ENCODE assay signal across 16 cellular contexts in genomic region chr3:189805375-189806067, GRCh38.
DNase-seq lines count a peak whose midpoint lies in the region; ATAC-seq and TF ChIP-seq lines count a peak whose summit lies in the region.
"Had no signal": no experiment of that assay in that cellular context is flagged by ENCODE, and none has a peak within 500 bp of the region (broad histone marks: within the 10 kb centered on the region; RNA-seq: fewer than 3 reads in every experiment).

No MANE protein-coding gene starts in this region.

- no peaks in the 10 kb centered on the region for H3K79me2 ChIP-seq in trophoblast cell (ENCODE audit: control insufficient read depth, insufficient read depth, low read length, poor library complexity)

- H3K27me3 Mint-ChIP-seq in Caco-2 (ENCODE audit: insufficient read depth, unreplicated experiment), result no peaks in the 10 kb centered on the region
- no peaks in the 10 kb centered on the region for H3K27me3 Mint-ChIP-seq in natural killer cell (ENCODE audit: low read depth in 2 of 2)

- no peak overlapping the region for H3K4me2 ChIP-seq in trophoblast cell (ENCODE audit: low read length)

- H2BK120ac ChIP-seq in trophoblast cell (ENCODE audit: insufficient read depth, low read length, poor library complexity), result no peak overlapping the region

- peak overlapping the region; percentile 95 for H2BK12ac ChIP-seq in trophoblast cell (ENCODE audit: low read length)

- H4K91ac ChIP-seq in trophoblast cell (ENCODE audit: low read depth, low read length), result peak overlapping the region; percentile 70

- ATAC-seq in HG03025 (IDR thresholded peaks at IDR 0.05; ENCODE audit: low FRiP score, unreplicated experiment), result no peak
- no peak for ATAC-seq in natural killer cell
- ATAC-seq in HG02970 (IDR thresholded peaks at IDR 0.05; ENCODE audit: low FRiP score, unreplicated experiment), result no peak
- ATAC-seq: SK-N-SH treated with all-trans-retinoic acid at 6 μM for 48 hours had no signal

- no peak overlapping the region for H2BK5ac ChIP-seq in trophoblast cell (ENCODE audit: low read depth, low read length, poor library complexity)

- H3K36me3 Mint-ChIP-seq in Caco-2 (ENCODE audit: insufficient read depth, unreplicated experiment) (no peaks in the 10 kb centered on the region), natural killer cell (no peaks in the 10 kb centered on the region)
- H3K36me3 Mint-ChIP-seq: CD4-positive, CD25-positive, alpha-beta regulatory T cell had no signal

- no peak for TF ChIP-seq RAD21 in Ishikawa (IDR thresholded peaks at IDR 0.05; ENCODE audit: low read depth)

- H4K8ac ChIP-seq in trophoblast cell (ENCODE audit: low read depth, low read length), result no peak overlapping the region

- H3K9me3 Mint-ChIP-seq in Caco-2 (ENCODE audit: unreplicated experiment) (no peaks in the 10 kb centered on the region), natural killer cell (peaks cover 0 to 5% of the 10 kb centered on the region in 2 donors)
- H3K9me3 Mint-ChIP-seq: CD4-positive, CD25-positive, alpha-beta regulatory T cell had no signal

- H3K4me3 ChIP-seq in Caco-2 (ENCODE audit: low read depth, low read length) (no peak overlapping the region), trophoblast cell (ENCODE audit: low read depth, low read length) (no peak overlapping the region)

- no peak overlapping the region for H3K9ac ChIP-seq in trophoblast cell (ENCODE audit: low read length)

- H3K4me1 ChIP-seq in Caco-2 (peaks cover 7% of the 10 kb centered on the region), trophoblast cell (ENCODE audit: control insufficient read depth in 1 of 2, insufficient read depth in 2 of 2, low read length in 2 of 2) (peaks cover 10 to 13% of the 10 kb centered on the region in 2 experiments)

- WGBS in trophoblast cell (ENCODE audit: extremely low coverage, insufficient coverage, insufficient read length), result no CpG with 5 or more reads among the region's 4 CpGs

- H3K4ac ChIP-seq in trophoblast cell (ENCODE audit: low read depth, low read length), result no peak overlapping the region

- POLR2A ChIA-PET in Caco-2 (lab: Charles Lee), result no interaction called here

- peaks cover 4% of the 10 kb centered on the region for H3K79me1 ChIP-seq in trophoblast cell (ENCODE audit: low read length)

- H2AK5ac ChIP-seq in trophoblast cell (ENCODE audit: low read length), result no peak overlapping the region

- no peak overlapping the region for H3K23ac ChIP-seq in trophoblast cell (ENCODE audit: low read length)

- H3K27me3 ChIP-seq in Caco-2 (replicated peaks; ENCODE audit: control insufficient read depth, insufficient read depth, low read length) (no peaks in the 10 kb centered on the region), trophoblast cell (ENCODE audit: insufficient read depth, low read length) (no peaks in the 10 kb centered on the region)

- no peak for TF ChIP-seq EP300 in Ishikawa (IDR thresholded peaks at IDR 0.05; ENCODE audit: borderline replicate concordance)

- CTCF ChIA-PET in Caco-2 (lab: Charles Lee), result interaction anchor here (1.3 kb wide), 1 partner anchor 533 kb away, joined by 3 read pairs; no protein-coding TSS in a partner anchor

- H3K4me1 Mint-ChIP-seq in Caco-2 (ENCODE audit: low read depth, unreplicated experiment) (peaks cover 10% of the 10 kb centered on the region), natural killer cell (no peaks in the 10 kb centered on the region)
- H3K4me1 Mint-ChIP-seq: CD4-positive, CD25-positive, alpha-beta regulatory T cell had no signal

- H3K18ac ChIP-seq in trophoblast cell (ENCODE audit: low read length), result no peak overlapping the region

- H3K9me3 ChIP-seq in Caco-2 (no peaks in the 10 kb centered on the region), trophoblast cell (ENCODE audit: insufficient read depth, low read depth, low read length) (peaks cover 3% of the 10 kb centered on the region)

- DNase-seq in Caco-2 (no peak), epithelial cell of prostate (ENCODE audit: low read depth, low spot score) (no peak), trophoblast cell (no peak), natural killer cell (no peak), NOMO-1 treated with dmso at 0.1 percent for 144 hours (lab: John Stamatoyannopoulos, UW; ENCODE audit: unreplicated experiment) (no peak)
- DNase-seq: ACHN; Calu3; CD4-positive, CD25-positive, alpha-beta regulatory T cell; MV-4-11; NCI-H1417 treated with DMSO at 0.1 percent for 48 hours; NCI-H226; Right ventricle myocardium superior had no signal

- H2AFZ ChIP-seq in trophoblast cell (ENCODE audit: insufficient read depth, low read length, poor library complexity), result no peak overlapping the region

- no TSS peak for BruUV-seq in Caco-2 (replicated peaks; lab: Mats Ljungman, UMichigan)

- no peak overlapping the region for H4K12ac ChIP-seq in trophoblast cell (ENCODE audit: low read depth, low read length)

- H3K27ac Mint-ChIP-seq in Caco-2 (ENCODE audit: unreplicated experiment) (peak overlapping the region; percentile 56), natural killer cell (no peak overlapping the region)
- H3K27ac Mint-ChIP-seq: CD4-positive, CD25-positive, alpha-beta regulatory T cell had no signal

- peak overlapping the region; percentile 60 for H3K14ac ChIP-seq in trophoblast cell (ENCODE audit: low read length)

- no peak for TF ChIP-seq CTCF in Caco-2 (IDR thresholded peaks at IDR 0.05; ENCODE audit: insufficient read depth in 1 of 2, low read depth in 1 of 2, low read length in 1 of 2, severe bottlenecking in 1 of 2, unreplicated experiment in 1 of 2)
- TF ChIP-seq CTCF in natural killer cell (IDR thresholded peaks at IDR 0.05), result no peak

- H3K4me3 Mint-ChIP-seq in Caco-2 (ENCODE audit: unreplicated experiment) (no peak overlapping the region), natural killer cell (no peak overlapping the region)
- H3K4me3 Mint-ChIP-seq: CD4-positive, CD25-positive, alpha-beta regulatory T cell had no signal

- H3K27ac ChIP-seq in epithelial cell of prostate, result peak overlapping the region; percentile 42
- no peak overlapping the region for H3K27ac ChIP-seq in trophoblast cell (ENCODE audit: low read depth, low read length)

- no peaks in the 10 kb centered on the region for H3K36me3 ChIP-seq in Caco-2 (ENCODE audit: control insufficient read depth, insufficient read depth, low read length)
- peaks cover 0 to 2% of the 10 kb centered on the region in 2 experiments for H3K36me3 ChIP-seq in trophoblast cell (ENCODE audit: control insufficient read depth in 1 of 2, insufficient read depth in 2 of 2, low read length in 2 of 2)

- intact Hi-C loops in Caco-2 (cut with micrococcal nuclease; ENCODE audit: unreplicated experiment) (loop anchor here (2.0 kb wide), 1 partner anchor 33 kb away; no protein-coding TSS in a partner anchor), natural killer cell (cut with micrococcal nuclease) (no loop called here)

TF ChIP-seq in Ishikawa, 13 proteins besides CTCF, POLR2A, EP300 and RAD21:
- TF ChIP-seq EGR1 (IDR thresholded peaks at IDR 0.05), result no peak
- no peak for TF ChIP-seq TEAD4 (IDR thresholded peaks at IDR 0.05)
- TF ChIP-seq TCF12 (IDR thresholded peaks at IDR 0.05; ENCODE audit: low read depth), result no peak
- peak; percentile 28; the same call in 1 of the 2 replicates for TF ChIP-seq CEBPB (IDR thresholded peaks at IDR 0.05)
- TF ChIP-seq CREB1 (IDR thresholded peaks at IDR 0.05; ENCODE audit: low read depth), result no peak
- TF ChIP-seq REST (IDR thresholded peaks at IDR 0.05; ENCODE audit: low read depth), result no peak
- no peak for TF ChIP-seq YY1 (IDR thresholded peaks at IDR 0.05; ENCODE audit: low read depth)
- TF ChIP-seq NFIC (IDR thresholded peaks at IDR 0.05), result no peak
- TF ChIP-seq MAX (IDR thresholded peaks at IDR 0.05), result no peak
